In genomic region chr9:114958021-114958846, GRCh38 we compare ENCODE assay signal across 10 cellular contexts. TPM values are rescaled to one million over a fixed set of nuclear protein-coding genes. Genes with fewer than 3 reads are reported as not detected.
DNase-seq lines count a peak whose midpoint lies in the region; ATAC-seq and TF ChIP-seq lines count a peak whose summit lies in the region.
"Had no signal": no experiment of that assay in that cellular context is flagged by ENCODE, and none has a peak within 500 bp of the region (broad histone marks: within the 10 kb centered on the region; RNA-seq: fewer than 3 reads in every experiment).

No MANE protein-coding gene starts in this region.

- H3K27ac Mint-ChIP-seq in natural killer cell: no peak overlapping the region

- no peak overlapping the region for H3K4me3 ChIP-seq in thymus (ENCODE audit: low read length)
- H3K4me3 ChIP-seq: thyroid gland had no signal

- peaks cover 2% of the 10 kb centered on the region for H3K4me1 ChIP-seq in thymus (ENCODE audit: control insufficient read depth, insufficient read depth, low read length)

- no peaks in the 10 kb centered on the region for H3K36me3 ChIP-seq in thymus (ENCODE audit: control insufficient read depth, insufficient read depth)
- H3K36me3 ChIP-seq: thyroid gland had no signal

- H3K27me3 Mint-ChIP-seq in natural killer cell (ENCODE audit: low read depth in 2 of 2): peaks cover 17 to 46% of the 10 kb centered on the region in 2 donors

- peaks cover 32% of the 10 kb centered on the region for H3K36me3 Mint-ChIP-seq in natural killer cell

- peak in 2 of 3 donors; percentile 39 to 57 for ATAC-seq in natural killer cell
- ATAC-seq in HG03280 (IDR thresholded peaks at IDR 0.05; ENCODE audit: unreplicated experiment): no peak

- no peaks in the 10 kb centered on the region for H3K27me3 ChIP-seq in thymus (ENCODE audit: control insufficient read depth, insufficient read depth)
- H3K27me3 ChIP-seq: thyroid gland had no signal

- peaks cover 0 to 11% of the 10 kb centered on the region in 2 donors for H3K4me1 Mint-ChIP-seq in natural killer cell

- 28% methylated on average over 12 of the region's 12 CpGs for WGBS in thymus

- TF ChIP-seq CTCF in natural killer cell (IDR thresholded peaks at IDR 0.05): no peak

- intact Hi-C loops in natural killer cell (cut with micrococcal nuclease): no loop called here

- DNase-seq in NK-92 treated with Interleukin-12 subunit alpha and Interleukin-12 subunit beta, amount 100 ng/mL, for 24 hours (lab: John Stamatoyannopoulos, UW): peak; percentile 9
- no peak for DNase-seq in NK-92 (lab: John Stamatoyannopoulos, UW; ENCODE audit: unreplicated experiment)
- DNase-seq in activated naive CD4-positive, alpha-beta T cell treated with anti-CD3 and anti-CD28 coated beads, Interleukin-2, amount 50 U/mL, for 16 hours: peak; percentile 41
- no peak for DNase-seq in natural killer cell
- DNase-seq in glomerular visceral epithelial cell (ENCODE audit: extremely low spot score): no peak
- DNase-seq in kidney glomerular epithelial cell (lab: John Stamatoyannopoulos, UW): no peak

- H3K27ac ChIP-seq in thymus (ENCODE audit: low read depth): peak overlapping the region; percentile 15
- H3K27ac ChIP-seq: 22Rv1 had no signal

- H3K9me3 ChIP-seq in thymus (ENCODE audit: control insufficient read depth): peaks cover 3% of the 10 kb centered on the region
- H3K9me3 ChIP-seq: thyroid gland had no signal

- H3K9me3 Mint-ChIP-seq in natural killer cell: peaks cover 3 to 23% of the 10 kb centered on the region in 2 donors

- no peak overlapping the region for H3K4me3 Mint-ChIP-seq in natural killer cell

RNA-seq across cellular contexts. Expression of gene TNFSF8, which starts 27.8 kb away (rescaled TPM):
- total RNA-seq in natural killer cell: 1 to 10 TPM; 4.2 to 6.0 (median 4.8) TPM
- 82.1 TPM for polyA plus RNA-seq in thymus

Comparison
In these comparisons a context has a peak if more than half of its experiments do, and no peak if none do; other contexts are left out.
1. DNase-seq: peak in NK-92 treated with Interleukin-12 subunit alpha and Interleukin-12 subunit beta, amount 100 ng/mL, for 24 hours (single experiment) and activated naive CD4-positive, alpha-beta T cell treated with anti-CD3 and anti-CD28 coated beads, Interleukin-2, amount 50 U/mL, for 16 hours (single experiment); none in NK-92 (single experiment), natural killer cell (single experiment), glomerular visceral epithelial cell (single experiment) and kidney glomerular epithelial cell (single experiment).